ENCODE assay signal across 14 cellular contexts in the genomic region with DNA sequence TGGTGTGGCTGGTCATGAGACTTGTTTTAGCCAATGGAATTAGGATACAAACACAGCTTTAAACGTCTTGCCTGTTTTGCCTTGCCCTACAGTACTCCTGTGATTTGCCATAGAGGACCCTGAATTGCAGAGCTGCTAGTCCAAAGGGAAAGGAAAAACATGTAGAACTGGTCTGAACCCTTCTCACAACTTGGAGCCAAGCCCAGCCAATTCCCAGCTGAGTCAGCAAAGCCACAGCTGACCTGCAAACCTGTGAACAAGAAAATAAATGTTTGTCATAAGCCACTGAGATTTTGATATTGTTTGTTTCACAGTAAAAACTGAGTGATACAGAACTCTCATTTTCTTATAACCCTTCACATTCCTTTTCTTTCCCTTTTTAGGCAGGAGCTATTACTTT.
"Had no signal": no experiment of that assay in that cellular context is flagged by ENCODE, and none has a peak within 500 bp of the region (broad histone marks: within the 10 kb centered on the region; RNA-seq: fewer than 3 reads in every experiment).

No MANE protein-coding gene starts in this region.

- H3K4me1 ChIP-seq: ascending aorta had no signal

- DNase-seq: activated naive CD4-positive, alpha-beta T cell treated with anti-CD3 and anti-CD28 coated beads for 36 hours; activated naive CD8-positive, alpha-beta T cell treated with anti-CD3 and anti-CD28 coated beads, Interleukin-2, amount 50 U/mL, for 24 hours; activated T-cell treated with anti-CD3 and anti-CD28 coated beads for 4 hours; dorsolateral prefrontal cortex; hippocampal formation; nephron progenitor cell; right cardiac atrium had no signal

- H3K4me3 ChIP-seq: ascending aorta, cardiac muscle cell, dorsolateral prefrontal cortex, smooth muscle cell, thoracic aorta had no signal

- H3K4me2 ChIP-seq: smooth muscle cell had no signal

- H3K9me3 ChIP-seq: ascending aorta, thoracic aorta had no signal

- ATAC-seq: activated CD4-positive, CD25-positive, alpha-beta regulatory T cell treated with anti-CD3 and anti-CD28 coated beads, Interleukin-2, amount 50 U/mL, for 24 hours; activated naive CD8-positive, alpha-beta T cell treated with anti-CD3 and anti-CD28 coated beads, Interleukin-2, amount 50 U/mL, for 24 hours; activated T-helper 17 cell treated with anti-CD3 and anti-CD28 coated beads, Interleukin-2, amount 50 U/mL, for 72 hours; esophagus mucosa; right cardiac atrium had no signal

- H3K27me3 ChIP-seq: ascending aorta, cardiac muscle cell, dorsolateral prefrontal cortex had no signal

- H3K27ac ChIP-seq: ascending aorta, cardiac muscle cell, dorsolateral prefrontal cortex, thoracic aorta had no signal

- H3K36me3 ChIP-seq: ascending aorta, cardiac muscle cell, thoracic aorta had no signal
